Comparison of ENCODE assay signal across 1 cellular context in genomic region chr12:12349711-12350665, GRCh38.
TF ChIP-seq lines count a peak whose summit lies in the region.

MANSC1 (minus strand) TSS chr12:12350242; CDS start chr12:12343314, 6,928 bp downstream.

TF ChIP-seq in HEK293, 187 proteins besides CTCF, POLR2A, EP300 and RAD21 (continued from another document and continues in another):
- TF ChIP-seq ZBTB8A (tag by site-specific recombination; IDR thresholded peaks at IDR 0.05) (peak; percentile 57), KLF7 (tag by site-specific recombination; IDR thresholded peaks at IDR 0.05; ENCODE audit: borderline replicate concordance) (peak; percentile 19; the same call in 1 of the 2 replicates), ZNF843 (tag by site-specific recombination; IDR thresholded peaks at IDR 0.05) (peak; percentile 67), SCRT2 (tag by site-specific recombination; IDR thresholded peaks at IDR 0.05) (0 out of 2 replicates have a peak, but pooled peaks have one; percentile 22), ZNF223 (tag by site-specific recombination; IDR thresholded peaks at IDR 0.05) (no peak), ZNF629 (tag by site-specific recombination; IDR thresholded peaks at IDR 0.05) (peak; percentile 60), PRDM1 (tag by site-specific recombination; IDR thresholded peaks at IDR 0.05) (no peak), ZNF292 (tag by site-specific recombination; IDR thresholded peaks at IDR 0.05; ENCODE audit: borderline replicate concordance, low read depth) (no peak), ZIC2 (tag by site-specific recombination; IDR thresholded peaks at IDR 0.05) (peak; percentile 85), ZNF157 (tag by site-specific recombination; IDR thresholded peaks at IDR 0.05) (no peak), ZNF23 (tag by site-specific recombination; IDR thresholded peaks at IDR 0.05; ENCODE audit: borderline replicate concordance) (no peak), YY2 (tag by site-specific recombination; IDR thresholded peaks at IDR 0.05) (no peak), ZNF514 (tag by site-specific recombination; IDR thresholded peaks at IDR 0.05) (no peak), ZNF670 (tag by site-specific recombination; IDR thresholded peaks at IDR 0.05; ENCODE audit: low read depth) (no peak), ZSCAN18 (tag by site-specific recombination; IDR thresholded peaks at IDR 0.05) (0 out of 2 replicates have a peak, but pooled peaks have one; percentile 14), GLIS2 (tag by site-specific recombination; IDR thresholded peaks at IDR 0.05) (peak; percentile 98), ZNF114 (tag by site-specific recombination; IDR thresholded peaks at IDR 0.05) (no peak), ZNF394 (tag by site-specific recombination; IDR thresholded peaks at IDR 0.05; ENCODE audit: borderline replicate concordance) (no peak; the same call in 1 of the 2 replicates), ZBTB17 (tag by site-specific recombination; IDR thresholded peaks at IDR 0.05) (peak; percentile 73), ZNF169 (tag by site-specific recombination; IDR thresholded peaks at IDR 0.05) (no peak), SETDB1 (IDR thresholded peaks at IDR 0.05; ENCODE audit: insufficient read length, low read length) (no peak), ZXDB (tag by site-specific recombination; IDR thresholded peaks at IDR 0.05) (peak; percentile 96), ZNF121 (tag by site-specific recombination; IDR thresholded peaks at IDR 0.05) (0 out of 2 replicates have a peak, but pooled peaks have one; percentile 53), OVOL3 (tag by site-specific recombination; IDR thresholded peaks at IDR 0.05) (no peak), ZNF423 (tag by site-specific recombination; IDR thresholded peaks at IDR 0.05) (0 out of 2 replicates have a peak, but pooled peaks have one; percentile 28), ZNF174 (tag by site-specific recombination; IDR thresholded peaks at IDR 0.05) (no peak), ZFP69B (tag by site-specific recombination; IDR thresholded peaks at IDR 0.05) (0 out of 2 replicates have a peak, but pooled peaks have one; percentile 60), ZNF449 (tag by site-specific recombination; IDR thresholded peaks at IDR 0.05) (peak; percentile 65), ZNF354C (tag by site-specific recombination; IDR thresholded peaks at IDR 0.05; ENCODE audit: borderline replicate concordance, low read depth) (no peak), OSR2 (tag by site-specific recombination; IDR thresholded peaks at IDR 0.05) (peak; percentile 74; the same call in 1 of the 2 replicates), ZBTB11 (tag by site-specific recombination; conservative IDR thresholded peaks at IDR 0.05; ENCODE audit: low read depth) (peak; percentile 96), ZNF544 (tag by site-specific recombination; IDR thresholded peaks at IDR 0.05) (no peak), ZNF266 (tag by site-specific recombination; IDR thresholded peaks at IDR 0.05; ENCODE audit: low read depth) (no peak), ZNF585B (tag by site-specific recombination; IDR thresholded peaks at IDR 0.05) (no peak), ZNF704 (tag by site-specific recombination; IDR thresholded peaks at IDR 0.05) (no peak), ZNF416 (tag by site-specific recombination; IDR thresholded peaks at IDR 0.05) (no peak), ZNF335 (tag by site-specific recombination; conservative IDR thresholded peaks at IDR 0.05) (peak; percentile 97)
- TF ChIP-seq, protein P1, sequence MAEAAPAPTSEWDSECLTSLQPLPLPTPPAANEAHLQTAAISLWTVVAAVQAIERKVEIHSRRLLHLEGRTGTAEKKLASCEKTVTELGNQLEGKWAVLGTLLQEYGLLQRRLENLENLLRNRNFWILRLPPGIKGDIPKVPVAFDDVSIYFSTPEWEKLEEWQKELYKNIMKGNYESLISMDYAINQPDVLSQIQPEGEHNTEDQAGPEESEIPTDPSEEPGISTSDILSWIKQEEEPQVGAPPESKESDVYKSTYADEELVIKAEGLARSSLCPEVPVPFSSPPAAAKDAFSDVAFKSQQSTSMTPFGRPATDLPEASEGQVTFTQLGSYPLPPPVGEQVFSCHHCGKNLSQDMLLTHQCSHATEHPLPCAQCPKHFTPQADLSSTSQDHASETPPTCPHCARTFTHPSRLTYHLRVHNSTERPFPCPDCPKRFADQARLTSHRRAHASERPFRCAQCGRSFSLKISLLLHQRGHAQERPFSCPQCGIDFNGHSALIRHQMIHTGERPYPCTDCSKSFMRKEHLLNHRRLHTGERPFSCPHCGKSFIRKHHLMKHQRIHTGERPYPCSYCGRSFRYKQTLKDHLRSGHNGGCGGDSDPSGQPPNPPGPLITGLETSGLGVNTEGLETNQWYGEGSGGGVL (tag by site-specific recombination; IDR thresholded peaks at IDR 0.05), result peak; percentile 99
- TF ChIP-seq, protein P2, sequence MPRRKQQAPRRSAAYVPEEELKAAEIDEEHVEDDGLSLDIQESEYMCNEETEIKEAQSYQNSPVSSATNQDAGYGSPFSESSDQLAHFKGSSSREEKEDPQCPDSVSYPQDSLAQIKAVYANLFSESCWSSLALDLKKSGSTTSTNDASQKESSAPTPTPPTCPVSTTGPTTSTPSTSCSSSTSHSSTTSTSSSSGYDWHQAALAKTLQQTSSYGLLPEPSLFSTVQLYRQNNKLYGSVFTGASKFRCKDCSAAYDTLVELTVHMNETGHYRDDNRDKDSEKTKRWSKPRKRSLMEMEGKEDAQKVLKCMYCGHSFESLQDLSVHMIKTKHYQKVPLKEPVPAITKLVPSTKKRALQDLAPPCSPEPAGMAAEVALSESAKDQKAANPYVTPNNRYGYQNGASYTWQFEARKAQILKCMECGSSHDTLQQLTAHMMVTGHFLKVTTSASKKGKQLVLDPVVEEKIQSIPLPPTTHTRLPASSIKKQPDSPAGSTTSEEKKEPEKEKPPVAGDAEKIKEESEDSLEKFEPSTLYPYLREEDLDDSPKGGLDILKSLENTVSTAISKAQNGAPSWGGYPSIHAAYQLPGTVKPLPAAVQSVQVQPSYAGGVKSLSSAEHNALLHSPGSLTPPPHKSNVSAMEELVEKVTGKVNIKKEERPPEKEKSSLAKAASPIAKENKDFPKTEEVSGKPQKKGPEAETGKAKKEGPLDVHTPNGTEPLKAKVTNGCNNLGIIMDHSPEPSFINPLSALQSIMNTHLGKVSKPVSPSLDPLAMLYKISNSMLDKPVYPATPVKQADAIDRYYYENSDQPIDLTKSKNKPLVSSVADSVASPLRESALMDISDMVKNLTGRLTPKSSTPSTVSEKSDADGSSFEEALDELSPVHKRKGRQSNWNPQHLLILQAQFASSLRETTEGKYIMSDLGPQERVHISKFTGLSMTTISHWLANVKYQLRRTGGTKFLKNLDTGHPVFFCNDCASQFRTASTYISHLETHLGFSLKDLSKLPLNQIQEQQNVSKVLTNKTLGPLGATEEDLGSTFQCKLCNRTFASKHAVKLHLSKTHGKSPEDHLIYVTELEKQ (tag by site-specific recombination; IDR thresholded peaks at IDR 0.05; ENCODE audit: borderline replicate concordance), result peak; percentile 29; the same call in 1 of the 2 replicates
- TF ChIP-seq, protein P3, sequence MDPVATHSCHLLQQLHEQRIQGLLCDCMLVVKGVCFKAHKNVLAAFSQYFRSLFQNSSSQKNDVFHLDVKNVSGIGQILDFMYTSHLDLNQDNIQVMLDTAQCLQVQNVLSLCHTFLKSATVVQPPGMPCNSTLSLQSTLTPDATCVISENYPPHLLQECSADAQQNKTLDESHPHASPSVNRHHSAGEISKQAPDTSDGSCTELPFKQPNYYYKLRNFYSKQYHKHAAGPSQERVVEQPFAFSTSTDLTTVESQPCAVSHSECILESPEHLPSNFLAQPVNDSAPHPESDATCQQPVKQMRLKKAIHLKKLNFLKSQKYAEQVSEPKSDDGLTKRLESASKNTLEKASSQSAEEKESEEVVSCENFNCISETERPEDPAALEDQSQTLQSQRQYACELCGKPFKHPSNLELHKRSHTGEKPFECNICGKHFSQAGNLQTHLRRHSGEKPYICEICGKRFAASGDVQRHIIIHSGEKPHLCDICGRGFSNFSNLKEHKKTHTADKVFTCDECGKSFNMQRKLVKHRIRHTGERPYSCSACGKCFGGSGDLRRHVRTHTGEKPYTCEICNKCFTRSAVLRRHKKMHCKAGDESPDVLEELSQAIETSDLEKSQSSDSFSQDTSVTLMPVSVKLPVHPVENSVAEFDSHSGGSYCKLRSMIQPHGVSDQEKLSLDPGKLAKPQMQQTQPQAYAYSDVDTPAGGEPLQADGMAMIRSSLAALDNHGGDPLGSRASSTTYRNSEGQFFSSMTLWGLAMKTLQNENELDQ (tag by site-specific recombination; IDR thresholded peaks at IDR 0.05; ENCODE audit: low read depth), result no peak
- TF ChIP-seq, protein P4, sequence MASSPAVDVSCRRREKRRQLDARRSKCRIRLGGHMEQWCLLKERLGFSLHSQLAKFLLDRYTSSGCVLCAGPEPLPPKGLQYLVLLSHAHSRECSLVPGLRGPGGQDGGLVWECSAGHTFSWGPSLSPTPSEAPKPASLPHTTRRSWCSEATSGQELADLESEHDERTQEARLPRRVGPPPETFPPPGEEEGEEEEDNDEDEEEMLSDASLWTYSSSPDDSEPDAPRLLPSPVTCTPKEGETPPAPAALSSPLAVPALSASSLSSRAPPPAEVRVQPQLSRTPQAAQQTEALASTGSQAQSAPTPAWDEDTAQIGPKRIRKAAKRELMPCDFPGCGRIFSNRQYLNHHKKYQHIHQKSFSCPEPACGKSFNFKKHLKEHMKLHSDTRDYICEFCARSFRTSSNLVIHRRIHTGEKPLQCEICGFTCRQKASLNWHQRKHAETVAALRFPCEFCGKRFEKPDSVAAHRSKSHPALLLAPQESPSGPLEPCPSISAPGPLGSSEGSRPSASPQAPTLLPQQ (tag by site-specific recombination; IDR thresholded peaks at IDR 0.05), result peak; percentile 77
- TF ChIP-seq, protein P5, sequence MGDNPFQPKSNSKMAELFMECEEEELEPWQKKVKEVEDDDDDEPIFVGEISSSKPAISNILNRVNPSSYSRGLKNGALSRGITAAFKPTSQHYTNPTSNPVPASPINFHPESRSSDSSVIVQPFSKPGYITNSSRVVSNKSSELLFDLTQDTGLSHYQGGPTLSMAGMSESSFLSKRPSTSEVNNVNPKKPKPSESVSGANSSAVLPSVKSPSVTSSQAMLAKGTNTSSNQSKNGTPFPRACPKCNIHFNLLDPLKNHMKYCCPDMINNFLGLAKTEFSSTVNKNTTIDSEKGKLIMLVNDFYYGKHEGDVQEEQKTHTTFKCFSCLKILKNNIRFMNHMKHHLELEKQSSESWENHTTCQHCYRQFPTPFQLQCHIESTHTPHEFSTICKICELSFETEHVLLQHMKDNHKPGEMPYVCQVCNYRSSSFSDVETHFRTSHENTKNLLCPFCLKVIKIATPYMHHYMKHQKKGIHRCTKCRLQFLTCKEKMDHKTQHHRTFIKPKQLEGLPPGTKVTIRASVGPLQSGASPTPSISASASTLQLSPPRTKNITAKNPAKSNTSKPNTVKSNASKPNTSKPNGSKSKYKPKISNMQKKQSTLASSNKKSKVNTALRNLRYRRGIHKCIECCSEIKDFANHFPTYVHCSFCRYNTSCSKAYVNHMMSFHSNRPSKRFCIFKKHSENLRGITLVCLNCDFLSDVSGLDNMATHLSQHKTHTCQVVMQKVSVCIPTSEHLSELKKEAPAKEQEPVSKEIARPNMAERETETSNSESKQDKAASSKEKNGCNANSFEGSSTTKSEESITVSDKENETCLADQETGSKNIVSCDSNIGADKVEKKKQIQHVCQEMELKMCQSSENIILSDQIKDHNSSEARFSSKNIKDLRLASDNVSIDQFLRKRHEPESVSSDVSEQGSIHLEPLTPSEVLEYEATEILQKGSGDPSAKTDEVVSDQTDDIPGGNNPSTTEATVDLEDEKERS (tag by site-specific recombination; IDR thresholded peaks at IDR 0.05), result 0 out of 2 replicates have a peak, but pooled peaks have one; percentile 14
